ENCODE assay signal across 14 cellular contexts in genomic region chr15:100905855-100906254, GRCh38. TPM values are rescaled to one million over a fixed set of nuclear protein-coding genes. Genes with fewer than 3 reads are reported as not detected.
"Had no signal": no experiment of that assay in that cellular context is flagged by ENCODE, and none has a peak within 500 bp of the region (broad histone marks: within the 10 kb centered on the region; RNA-seq: fewer than 3 reads in every experiment).

No MANE protein-coding gene starts in this region.

- H3K9me3 Mint-ChIP-seq: activated CD4-positive, alpha-beta memory T cell treated with anti-CD3 and anti-CD28 coated beads, Interleukin-2, amount 10 ng/mL, durations not matched to agents 7 days and 5 days; activated naive CD8-positive, alpha-beta T cell treated with anti-CD3 and anti-CD28 coated beads, Interleukin-2, amount 10 ng/mL, durations not matched to agents 7 days and 5 days; stimulated activated effector memory CD8-positive, alpha-beta T cell treated with anti-CD3 and anti-CD28 coated beads, Interleukin-12 subunit alpha, Interleukin-12 subunit beta, amount 100 ng/mL, for 72 hours; T-helper 1 cell treated with Interleukin-12 subunit alpha and Interleukin-12 subunit beta and Interleukin-4 antibody, amounts not matched to agents 30 μg/mL and 1 μg/mL, for 36 hours had no signal

- H3K27ac Mint-ChIP-seq: activated CD4-positive, alpha-beta memory T cell treated with anti-CD3 and anti-CD28 coated beads, Interleukin-2, amount 10 ng/mL, durations not matched to agents 7 days and 5 days; activated naive CD8-positive, alpha-beta T cell treated with anti-CD3 and anti-CD28 coated beads, Interleukin-2, amount 10 ng/mL, durations not matched to agents 7 days and 5 days; stimulated activated effector memory CD8-positive, alpha-beta T cell treated with anti-CD3 and anti-CD28 coated beads, Interleukin-12 subunit alpha, Interleukin-12 subunit beta, amount 100 ng/mL, for 72 hours; T-helper 1 cell treated with Interleukin-12 subunit alpha and Interleukin-12 subunit beta and Interleukin-4 antibody, amounts not matched to agents 30 μg/mL and 1 μg/mL, for 36 hours had no signal

- H2AFZ ChIP-seq: parathyroid adenoma had no signal

- ATAC-seq: gastrocnemius medialis; heart right ventricle; left ventricle myocardium superior; SK-N-SH treated with all-trans-retinoic acid at 6 μM for 48 hours; stimulated activated effector memory CD8-positive, alpha-beta T cell treated with anti-CD3 and anti-CD28 coated beads, Interleukin-12 subunit alpha, Interleukin-12 subunit beta, amount 100 ng/mL, for 72 hours had no signal

- H3K36me3 ChIP-seq: gastrocnemius medialis had no signal

- H3K4me1 ChIP-seq: parathyroid adenoma had no signal

- H3K36me3 Mint-ChIP-seq: activated naive CD8-positive, alpha-beta T cell treated with anti-CD3 and anti-CD28 coated beads, Interleukin-2, amount 10 ng/mL, durations not matched to agents 7 days and 5 days; stimulated activated effector memory CD8-positive, alpha-beta T cell treated with anti-CD3 and anti-CD28 coated beads, Interleukin-12 subunit alpha, Interleukin-12 subunit beta, amount 100 ng/mL, for 72 hours had no signal

- H3K27me3 ChIP-seq: gastrocnemius medialis had no signal

- DNase-seq: activated CD4-positive, alpha-beta memory T cell treated with anti-CD3 and anti-CD28 coated beads, Interleukin-2, amount 10 ng/mL, durations not matched to agents 7 days and 5 days; activated CD8-positive, alpha-beta memory T cell treated with anti-CD3 and anti-CD28 coated beads, Interleukin-2, amount 50 U/mL, for 4 hours; activated naive CD8-positive, alpha-beta T cell treated with anti-CD3 and anti-CD28 coated beads, Interleukin-2, amount 10 ng/mL, durations not matched to agents 7 days and 5 days; anterior cingulate cortex; gastrocnemius medialis; heart right ventricle; kidney; left ventricle myocardium superior; retina; tibial artery had no signal

- H3K79me2 ChIP-seq: parathyroid adenoma had no signal

- H3K4me3 Mint-ChIP-seq: activated CD4-positive, alpha-beta memory T cell treated with anti-CD3 and anti-CD28 coated beads, Interleukin-2, amount 10 ng/mL, durations not matched to agents 7 days and 5 days; activated naive CD8-positive, alpha-beta T cell treated with anti-CD3 and anti-CD28 coated beads, Interleukin-2, amount 10 ng/mL, durations not matched to agents 7 days and 5 days; stimulated activated effector memory CD8-positive, alpha-beta T cell treated with anti-CD3 and anti-CD28 coated beads, Interleukin-12 subunit alpha, Interleukin-12 subunit beta, amount 100 ng/mL, for 72 hours; T-helper 1 cell treated with Interleukin-12 subunit alpha and Interleukin-12 subunit beta and Interleukin-4 antibody, amounts not matched to agents 30 μg/mL and 1 μg/mL, for 36 hours had no signal

- H3K9ac ChIP-seq: parathyroid adenoma had no signal

- H3K4me3 ChIP-seq: gastrocnemius medialis, heart right ventricle, tibial artery had no signal

- FAIRE-seq: kidney had no signal

- H3K4me1 Mint-ChIP-seq: activated CD4-positive, alpha-beta memory T cell treated with anti-CD3 and anti-CD28 coated beads, Interleukin-2, amount 10 ng/mL, durations not matched to agents 7 days and 5 days; stimulated activated effector memory CD8-positive, alpha-beta T cell treated with anti-CD3 and anti-CD28 coated beads, Interleukin-12 subunit alpha, Interleukin-12 subunit beta, amount 100 ng/mL, for 72 hours had no signal

- H3K9me3 ChIP-seq: gastrocnemius medialis, tibial artery had no signal

- H3K27ac ChIP-seq: gastrocnemius medialis, heart right ventricle, parathyroid adenoma, tibial artery had no signal

RNA-seq across cellular contexts. Expression of gene ALDH1A3, which starts 26.2 kb away (rescaled TPM):
- total RNA-seq: activated CD4-positive, alpha-beta memory T cell treated with anti-CD3 and anti-CD28 coated beads, Interleukin-2, amount 10 ng/mL, durations not matched to agents 7 days and 5 days; activated naive CD8-positive, alpha-beta T cell treated with anti-CD3 and anti-CD28 coated beads, Interleukin-2, amount 10 ng/mL, durations not matched to agents 7 days and 5 days had no signal
